In genomic region chr12:92912052-92912451, GRCh38 we compare ENCODE assay signal across 11 cellular contexts. TPM values are rescaled to one million over a fixed set of nuclear protein-coding genes. Genes with fewer than 3 reads are reported as not detected.
DNase-seq lines count a peak whose midpoint lies in the region; ATAC-seq and TF ChIP-seq lines count a peak whose summit lies in the region.
"Had no signal": no experiment of that assay in that cellular context is flagged by ENCODE, and none has a peak within 500 bp of the region (broad histone marks: within the 10 kb centered on the region; RNA-seq: fewer than 3 reads in every experiment).

No MANE protein-coding gene starts in this region.

- TF ChIP-seq CTCF in RWPE2 (IDR thresholded peaks at IDR 0.05; ENCODE audit: poor library complexity, severe bottlenecking) (no peak), chondrocyte (IDR thresholded peaks at IDR 0.05) (no peak), sigmoid colon (IDR thresholded peaks at IDR 0.05) (no peak)

- peak overlapping the region; percentile 49 to 82 for H3K4me3 Mint-ChIP-seq in activated T-cell treated with anti-CD3 and anti-CD28 coated beads, Interleukin-2, amount 50 U/mL, for 72 hours
- H3K4me3 Mint-ChIP-seq in chondrocyte (ENCODE audit: unreplicated experiment), result no peak overlapping the region
- H3K4me3 Mint-ChIP-seq in stimulated activated naive B cell treated with anti-CD40 and anti-IgM and Interleukin-4, amounts not matched to agents 10 μg/mL and 1 μg/mL and 100 μg/mL, for 72 hours, result no peak overlapping the region

- DNase-seq in activated T-cell treated with anti-CD3 and anti-CD28 coated beads, Interleukin-2, amount 50 U/mL, for 72 hours, result peak; percentile 20 to 34
- DNase-seq in activated T-cell treated with anti-CD3 and anti-CD28 coated beads, Interleukin-2, amount 50 U/mL, for 48 hours, result no peak
- DNase-seq in RWPE2 (ENCODE audit: low spot score), result peak; percentile 56
- DNase-seq in chondrocyte (ENCODE audit: low spot score), result no peak
- DNase-seq in stimulated activated naive B cell treated with anti-CD40 and anti-IgM and Interleukin-4, amounts not matched to agents 10 μg/mL and 1 μg/mL and 100 μg/mL, for 72 hours, result no peak
- no peak for DNase-seq in H7
- DNase-seq in sigmoid colon, result no peak
- DNase-seq: amygdala, lower lobe of right lung, NCI-H524 had no signal

- peaks cover 25% of the 10 kb centered on the region for H3K4me1 ChIP-seq in RWPE2 (ENCODE audit: insufficient read depth, poor library complexity, severe bottlenecking)
- H3K4me1 ChIP-seq in sigmoid colon, result peaks cover 0 to 8% (median 2%) of the 10 kb centered on the region in 4 donors

- H3K4me1 Mint-ChIP-seq in activated T-cell treated with anti-CD3 and anti-CD28 coated beads, Interleukin-2, amount 50 U/mL, for 72 hours (ENCODE audit: low read depth), result peaks cover 55% of the 10 kb centered on the region
- H3K4me1 Mint-ChIP-seq in chondrocyte (ENCODE audit: low read depth), result peaks cover 22% of the 10 kb centered on the region
- peaks cover 29 to 34% of the 10 kb centered on the region in 2 donors for H3K4me1 Mint-ChIP-seq in stimulated activated naive B cell treated with anti-CD40 and anti-IgM and Interleukin-4, amounts not matched to agents 10 μg/mL and 1 μg/mL and 100 μg/mL, for 72 hours

- H3K9me3 ChIP-seq in RWPE2 (ENCODE audit: severe bottlenecking) (no peaks in the 10 kb centered on the region), sigmoid colon (peaks cover 0 to 2% (median 0%) of the 10 kb centered on the region in 4 donors)

- peaks cover 3% of the 10 kb centered on the region in 2 donors for H3K9me3 Mint-ChIP-seq in activated T-cell treated with anti-CD3 and anti-CD28 coated beads, Interleukin-2, amount 50 U/mL, for 72 hours
- H3K9me3 Mint-ChIP-seq in chondrocyte (ENCODE audit: low read depth), result peaks cover 2% of the 10 kb centered on the region
- H3K9me3 Mint-ChIP-seq in stimulated activated naive B cell treated with anti-CD40 and anti-IgM and Interleukin-4, amounts not matched to agents 10 μg/mL and 1 μg/mL and 100 μg/mL, for 72 hours, result peaks cover 0 to 6% of the 10 kb centered on the region in 2 donors

- H3K27me3 ChIP-seq in RWPE2 (ENCODE audit: insufficient read depth, poor library complexity, severe bottlenecking) (no peaks in the 10 kb centered on the region), H7 (ENCODE audit: control insufficient read depth, insufficient read depth, low read length) (no peaks in the 10 kb centered on the region), sigmoid colon (no peaks in the 10 kb centered on the region)

- WGBS in sigmoid colon, 2 donors, result 30 to 60% methylated on average over 3 of the region's 3 CpGs

- peak; percentile 89 to 92 for ATAC-seq in activated T-cell treated with anti-CD3 and anti-CD28 coated beads, Interleukin-2, amount 50 U/mL, for 72 hours (replicated peaks in 1 of 2)
- ATAC-seq in RWPE2 (ENCODE audit: low read depth), result peak; percentile 97
- peak in 1 of 2 donors; percentile 49 for ATAC-seq in stimulated activated naive B cell treated with anti-CD40 and anti-IgM and Interleukin-4, amounts not matched to agents 10 μg/mL and 1 μg/mL and 100 μg/mL, for 72 hours (replicated peaks)
- ATAC-seq in GM21786 (IDR thresholded peaks at IDR 0.05; ENCODE audit: unreplicated experiment), result no peak

- H3K36me3 ChIP-seq in RWPE2 (ENCODE audit: low read depth), result no peaks in the 10 kb centered on the region; the same call in 1 of the 2 replicates
- no peaks in the 10 kb centered on the region for H3K36me3 ChIP-seq in H7 (replicated peaks; ENCODE audit: control insufficient read depth, insufficient read depth, low read length)
- no peaks in the 10 kb centered on the region for H3K36me3 ChIP-seq in sigmoid colon
- H3K36me3 ChIP-seq: lower lobe of right lung had no signal

- peaks cover 0 to 16% of the 10 kb centered on the region in 2 donors for H3K36me3 Mint-ChIP-seq in activated T-cell treated with anti-CD3 and anti-CD28 coated beads, Interleukin-2, amount 50 U/mL, for 72 hours (ENCODE audit: insufficient read depth in 2 of 2)
- H3K36me3 Mint-ChIP-seq in chondrocyte (ENCODE audit: low read depth), result peaks cover 2% of the 10 kb centered on the region
- H3K36me3 Mint-ChIP-seq in stimulated activated naive B cell treated with anti-CD40 and anti-IgM and Interleukin-4, amounts not matched to agents 10 μg/mL and 1 μg/mL and 100 μg/mL, for 72 hours, result peaks cover 14 to 53% of the 10 kb centered on the region in 2 donors

- H3K27ac ChIP-seq in RWPE2 (ENCODE audit: poor library complexity, severe bottlenecking) (peak overlapping the region; percentile 64), sigmoid colon (no peak overlapping the region)
- H3K27ac ChIP-seq: lower lobe of right lung had no signal

- no peak overlapping the region for H3K4me3 ChIP-seq in RWPE2 (ENCODE audit: severe bottlenecking)
- H3K4me3 ChIP-seq in H7 (ENCODE audit: insufficient read depth, low read depth, low read length), result no peak overlapping the region
- H3K4me3 ChIP-seq in sigmoid colon, result no peak overlapping the region
- H3K4me3 ChIP-seq: lower lobe of right lung had no signal

- intact Hi-C loops in sigmoid colon (cut with DNase I), result no loop called here

- H3K27me3 Mint-ChIP-seq in activated T-cell treated with anti-CD3 and anti-CD28 coated beads, Interleukin-2, amount 50 U/mL, for 72 hours (ENCODE audit: low read depth), result no peaks in the 10 kb centered on the region
- H3K27me3 Mint-ChIP-seq in chondrocyte (ENCODE audit: low read depth), result no peaks in the 10 kb centered on the region
- no peaks in the 10 kb centered on the region for H3K27me3 Mint-ChIP-seq in stimulated activated naive B cell treated with anti-CD40 and anti-IgM and Interleukin-4, amounts not matched to agents 10 μg/mL and 1 μg/mL and 100 μg/mL, for 72 hours

- peak overlapping the region; percentile 64 for H3K27ac Mint-ChIP-seq in activated T-cell treated with anti-CD3 and anti-CD28 coated beads, Interleukin-2, amount 50 U/mL, for 72 hours
- peak overlapping the region; percentile 45 for H3K27ac Mint-ChIP-seq in chondrocyte (ENCODE audit: unreplicated experiment)
- peak overlapping the region; percentile 34 for H3K27ac Mint-ChIP-seq in stimulated activated naive B cell treated with anti-CD40 and anti-IgM and Interleukin-4, amounts not matched to agents 10 μg/mL and 1 μg/mL and 100 μg/mL, for 72 hours

- no peak for TF ChIP-seq EP300 in sigmoid colon (IDR thresholded peaks at IDR 0.05)

- TF ChIP-seq POLR2A in sigmoid colon (IDR thresholded peaks at IDR 0.05), result no peak

RNA-seq across cellular contexts. Expression of gene EEA1, which starts 17.0 kb away (rescaled TPM):
- 10 to 100 TPM; 17.6 to 20.1 TPM for total RNA-seq in activated T-cell treated with anti-CD3 and anti-CD28 coated beads, Interleukin-2, amount 50 U/mL, for 72 hours
- total RNA-seq in chondrocyte, result 35.5 to 44.7 TPM (median 41.8 TPM) in 3 replicates
- 4.3 and 12.3 TPM in 2 replicates for total RNA-seq in H7 (2014; rRNA removed; shearing (Covaris generic))
- 10 to 100 TPM; 17.9 to 40.2 (median 23.3) TPM for total RNA-seq in sigmoid colon
- 1 to 10 TPM; 3.0 to 4.9 (median 4.4) TPM for polyA plus RNA-seq in sigmoid colon

Comparison
In these comparisons a context has a peak if more than half of its experiments do, and no peak if none do; other contexts are left out.
1. DNase-seq: peak in activated T-cell treated with anti-CD3 and anti-CD28 coated beads, Interleukin-2, amount 50 U/mL, for 72 hours (2 of 2) and RWPE2 (single experiment); none in activated T-cell treated with anti-CD3 and anti-CD28 coated beads, Interleukin-2, amount 50 U/mL, for 48 hours (0 of 2), chondrocyte (single experiment), stimulated activated naive B cell treated with anti-CD40 and anti-IgM and Interleukin-4, amounts not matched to agents 10 μg/mL and 1 μg/mL and 100 μg/mL, for 72 hours (single experiment), H7 (single experiment) and sigmoid colon (single experiment).
2. H3K4me3 Mint-ChIP-seq: peak in activated T-cell treated with anti-CD3 and anti-CD28 coated beads, Interleukin-2, amount 50 U/mL, for 72 hours (2 of 2); none in chondrocyte (single experiment) and stimulated activated naive B cell treated with anti-CD40 and anti-IgM and Interleukin-4, amounts not matched to agents 10 μg/mL and 1 μg/mL and 100 μg/mL, for 72 hours (0 of 2).
3. Peak in every context shown above with its lines, with median percentiles within 50 percentile points of each other: H3K27ac Mint-ChIP-seq.